Comparison of ENCODE assay signal across 7 cellular contexts in the genomic region with DNA sequence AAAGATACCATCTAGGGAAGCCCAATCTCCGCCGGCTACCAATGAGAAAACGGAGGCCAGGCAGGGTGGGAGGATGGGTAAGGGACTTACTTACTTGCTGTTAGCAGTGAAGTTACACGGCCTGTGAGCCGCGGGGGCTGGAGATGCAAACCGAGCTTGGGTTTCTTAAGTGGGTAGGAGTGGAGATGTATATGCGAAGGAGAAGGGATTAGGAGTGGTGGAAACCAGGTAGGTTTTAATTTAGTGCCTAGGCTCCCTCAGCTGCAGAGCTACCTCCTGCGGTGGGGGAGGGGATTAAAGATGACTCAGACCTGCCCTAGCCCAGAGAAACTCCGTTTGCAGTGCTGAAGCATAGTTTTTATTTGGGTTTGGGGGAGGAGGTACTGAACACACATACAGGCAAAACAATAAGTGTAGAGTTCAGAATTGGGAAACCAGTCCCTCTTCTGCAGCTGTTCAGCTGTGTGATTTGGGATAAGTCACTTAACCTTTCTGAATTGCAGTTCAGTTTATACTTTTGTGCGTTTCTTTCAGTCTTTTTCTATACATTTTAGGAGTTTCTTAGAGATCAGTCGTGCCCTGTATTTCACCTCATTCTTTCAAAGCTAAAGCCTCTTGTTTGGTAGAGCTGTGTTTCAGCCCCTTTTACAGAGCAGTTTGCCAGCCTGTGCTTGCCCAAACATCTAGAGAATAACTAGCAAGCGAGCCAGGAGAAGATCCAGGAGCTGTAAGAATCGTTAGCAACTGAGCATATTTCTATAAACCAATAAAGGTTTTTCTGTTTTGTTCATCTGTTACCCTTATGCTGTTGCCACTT. TPM values are rescaled to one million over a fixed set of nuclear protein-coding genes. Genes with fewer than 3 reads are reported as not detected.
DNase-seq lines count a peak whose midpoint lies in the region; ATAC-seq and TF ChIP-seq lines count a peak whose summit lies in the region.

No MANE protein-coding gene starts in this region.

- TF ChIP-seq RAD21 in neural cell (conservative IDR thresholded peaks at IDR 0.05): no peak

- H3K27ac ChIP-seq in esophagus muscularis mucosa (replicated peaks in 1 of 4) (peak overlapping the region; percentile 73 to 83 (median 80)), neural cell (ENCODE audit: low read length) (peak overlapping the region; percentile 98), suprapubic skin (peak overlapping the region; percentile 92)

- peak in 1 of 3 experiments; percentile 5 for TF ChIP-seq CTCF in esophagus muscularis mucosa (IDR thresholded peaks at IDR 0.05)
- TF ChIP-seq CTCF in neural cell (IDR thresholded peaks at IDR 0.05; ENCODE audit: poor library complexity, severe bottlenecking): no peak
- TF ChIP-seq CTCF in suprapubic skin (IDR thresholded peaks at IDR 0.05): no peak

- DNase-seq in NCI-H82 (lab: John Stamatoyannopoulos, UW) (peak; percentile 61), activated T-cell treated with anti-CD3 and anti-CD28 coated beads for 1 hour (ENCODE audit: low read depth) (peak; percentile 47), esophagus muscularis mucosa (ENCODE audit: extremely low spot score) (no peak), suprapubic skin (ENCODE audit: low spot score in 2 of 2) (no peak), NCI-H2029 treated with DMSO at 0.1 percent for 48 hours (lab: John Stamatoyannopoulos, UW) (no peak)

- no peak for TF ChIP-seq POLR2A in esophagus muscularis mucosa (IDR thresholded peaks at IDR 0.05; ENCODE audit: low read depth)
- no peak for TF ChIP-seq POLR2A in suprapubic skin (IDR thresholded peaks at IDR 0.05)

- peaks cover 42% of the 10 kb centered on the region for H3K79me2 ChIP-seq in neural cell (replicated peaks; ENCODE audit: insufficient read depth, low read length)

- H3K9me2 ChIP-seq in neural cell (ENCODE audit: insufficient read depth, low read length): no peaks in the 10 kb centered on the region

- peak overlapping the region; percentile 48 to 68 (median 64) for H3K4me3 ChIP-seq in esophagus muscularis mucosa
- peak overlapping the region; percentile 68 for H3K4me3 ChIP-seq in neural cell (ENCODE audit: low read length)
- H3K4me3 ChIP-seq in suprapubic skin: peak overlapping the region; percentile 68

- no peaks in the 10 kb centered on the region for H4K20me1 ChIP-seq in neural cell (ENCODE audit: insufficient read depth)

- WGBS in esophagus muscularis mucosa: 17% methylated on average over 14 of the region's 14 CpGs
- 19% methylated on average over 14 of the region's 14 CpGs for WGBS in suprapubic skin

- H3K4me2 ChIP-seq in neural cell (ENCODE audit: low read length): peak overlapping the region; percentile 41

- H3K27me3 ChIP-seq in esophagus muscularis mucosa: no peaks in the 10 kb centered on the region
- no peaks in the 10 kb centered on the region for H3K27me3 ChIP-seq in neural cell (ENCODE audit: insufficient read depth, low read depth, low read length)
- no peaks in the 10 kb centered on the region for H3K27me3 ChIP-seq in suprapubic skin

- H3K9me3 ChIP-seq in esophagus muscularis mucosa: no peaks in the 10 kb centered on the region
- H3K9me3 ChIP-seq in neural cell (ENCODE audit: low read length): no peaks in the 10 kb centered on the region
- H3K9me3 ChIP-seq in suprapubic skin: no peaks in the 10 kb centered on the region

- peak overlapping the region; percentile 46 for H2AFZ ChIP-seq in neural cell (ENCODE audit: low read depth, low read length)

- TF ChIP-seq EP300 in esophagus muscularis mucosa (IDR thresholded peaks at IDR 0.05) (no peak), neural cell (conservative IDR thresholded peaks at IDR 0.05; ENCODE audit: poor library complexity, severe bottlenecking) (no peak), suprapubic skin (IDR thresholded peaks at IDR 0.05) (no peak)

- peak; percentile 21 for ATAC-seq in GM19328 (IDR thresholded peaks at IDR 0.05; ENCODE audit: unreplicated experiment)

- H3K36me3 ChIP-seq in esophagus muscularis mucosa (no peaks in the 10 kb centered on the region), neural cell (ENCODE audit: insufficient read depth, low read length) (no peaks in the 10 kb centered on the region), suprapubic skin (no peaks in the 10 kb centered on the region)

- H3F3A ChIP-seq in neural cell (ENCODE audit: insufficient read depth, low read length, poor library complexity, severe bottlenecking): no peaks in the 10 kb centered on the region

- H3K4me1 ChIP-seq in esophagus muscularis mucosa: peaks cover 39 to 59% (median 57%) of the 10 kb centered on the region in 4 donors
- H3K4me1 ChIP-seq in suprapubic skin: peaks cover 63% of the 10 kb centered on the region

- intact Hi-C loops in esophagus muscularis mucosa (cut with DNase I): no loop called here

- H3K9ac ChIP-seq in neural cell (ENCODE audit: low read length): peak overlapping the region; percentile 57

TF ChIP-seq in neural cell, 6 proteins besides CTCF, POLR2A, EP300 and RAD21:
- TF ChIP-seq POLR2AphosphoS5 (IDR thresholded peaks at IDR 0.05) (no peak), TAF1 (IDR thresholded peaks at IDR 0.05; ENCODE audit: low read depth) (no peak), EZH2 (IDR thresholded peaks at IDR 0.05; ENCODE audit: borderline replicate concordance, insufficient read depth, low read length, poor library complexity, severe bottlenecking) (no peak), SMC3 (conservative IDR thresholded peaks at IDR 0.05; ENCODE audit: poor library complexity) (no peak), REST (IDR thresholded peaks at IDR 0.05; ENCODE audit: borderline replicate concordance) (no peak), MXI1 (conservative IDR thresholded peaks at IDR 0.05; ENCODE audit: poor library complexity, severe bottlenecking) (no peak)

RNA-seq across cellular contexts. Expression of gene TNRC6B, which starts 0.6 kb away (rescaled TPM):
- total RNA-seq in esophagus muscularis mucosa (10 to 100 TPM; 34.5 to 57.0 (median 45.4) TPM), suprapubic skin (100 to 1,000 TPM in 1 of 4 donors, 10 to 100 TPM in 3; 44.2 to 179 (median 55.5) TPM)
- 7.6 and 8.2 TPM in 2 replicates for polyA plus RNA-seq in neural cell
- polyA minus RNA-seq in neural cell: 93.2 and 113 TPM in 2 replicates

Comparison
In these comparisons a context has a peak if more than half of its experiments do, and no peak if none do; other contexts are left out.
1. DNase-seq: peak in NCI-H82 (single experiment) and activated T-cell treated with anti-CD3 and anti-CD28 coated beads for 1 hour (single experiment); none in esophagus muscularis mucosa (single experiment), suprapubic skin (0 of 2) and NCI-H2029 treated with DMSO at 0.1 percent for 48 hours (single experiment).
2. Peak in every context shown above with its lines, with median percentiles within 50 percentile points of each other: H3K27ac ChIP-seq and H3K4me3 ChIP-seq.